In the genomic region with DNA sequence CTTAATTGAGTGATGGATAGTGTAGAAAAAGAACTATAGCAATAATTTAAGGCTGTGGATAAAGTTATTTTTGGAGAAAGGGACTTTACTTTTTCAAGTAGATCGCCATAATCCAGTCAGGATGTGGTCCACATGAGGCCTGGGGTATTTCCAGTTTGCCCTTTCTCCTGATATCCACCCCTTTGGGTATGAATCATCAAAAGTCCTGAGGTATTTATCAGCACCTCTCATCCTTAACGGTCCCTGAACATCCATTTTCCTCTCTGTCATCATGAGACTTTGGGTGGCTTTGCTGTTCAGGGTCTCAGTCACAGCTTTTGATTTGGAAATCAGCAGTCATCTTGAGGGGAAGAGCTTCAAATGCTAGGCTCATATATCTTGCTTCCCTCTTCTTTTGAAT, we compare ENCODE assay signal across 34 cellular contexts. TPM values are rescaled to one million over a fixed set of nuclear protein-coding genes. Genes with fewer than 3 reads are reported as not detected.
A peak's percentile ranks its signal among the peaks of the same experiment; 100 is the strongest.
DNase-seq lines count a peak whose midpoint lies in the region; ATAC-seq and TF ChIP-seq lines count a peak whose summit lies in the region.
"Had no signal": no experiment of that assay in that cellular context is flagged by ENCODE, and none has a peak within 500 bp of the region (broad histone marks: within the 10 kb centered on the region; RNA-seq: fewer than 3 reads in every experiment).

No MANE protein-coding gene starts in this region.

- H3K4me3 Mint-ChIP-seq in stimulated activated effector memory CD8-positive, alpha-beta T cell treated with anti-CD3 and anti-CD28 coated beads, Interleukin-12 subunit alpha, Interleukin-12 subunit beta, amount 100 ng/mL, for 72 hours: no peak overlapping the region
- no peak overlapping the region for H3K4me3 Mint-ChIP-seq in natural killer cell
- H3K4me3 Mint-ChIP-seq: activated naive CD8-positive, alpha-beta T cell treated with anti-CD3 and anti-CD28 coated beads for 36 hours; CD4-positive, alpha-beta memory T cell; immature natural killer cell; natural killer cell treated with Interleukin-12 subunit alpha and Interleukin-12 subunit beta and Interleukin-15 and Interleukin-18, amount 100 ng/mL, for 72 hours had no signal

- H3K27ac Mint-ChIP-seq in stimulated activated effector memory CD8-positive, alpha-beta T cell treated with anti-CD3 and anti-CD28 coated beads, Interleukin-12 subunit alpha, Interleukin-12 subunit beta, amount 100 ng/mL, for 72 hours: peak overlapping the region; percentile 61
- H3K27ac Mint-ChIP-seq in natural killer cell: no peak overlapping the region
- H3K27ac Mint-ChIP-seq: activated naive CD8-positive, alpha-beta T cell treated with anti-CD3 and anti-CD28 coated beads for 36 hours; immature natural killer cell; natural killer cell treated with Interleukin-12 subunit alpha and Interleukin-12 subunit beta and Interleukin-15 and Interleukin-18, amount 100 ng/mL, for 72 hours had no signal

- no peak for ATAC-seq in stimulated activated effector memory CD8-positive, alpha-beta T cell treated with anti-CD3 and anti-CD28 coated beads, Interleukin-12 subunit alpha, Interleukin-12 subunit beta, amount 100 ng/mL, for 72 hours
- ATAC-seq in HG03571 (IDR thresholded peaks at IDR 0.05; ENCODE audit: unreplicated experiment): no peak
- ATAC-seq in GM21825 (IDR thresholded peaks at IDR 0.05; ENCODE audit: unreplicated experiment): no peak
- ATAC-seq in natural killer cell: no peak
- ATAC-seq: body of pancreas; esophagus mucosa; left ventricle myocardium superior; natural killer cell treated with Interleukin-12 subunit alpha and Interleukin-12 subunit beta and Interleukin-15 and Interleukin-18, amount 100 ng/mL, for 72 hours; right cardiac atrium had no signal

- in situ Hi-C loops in brain microvascular endothelial cell (cut with HindIII; ENCODE audit: low pct_ligation_motif_present, low sequenced_read_pairs): no loop called here

- peaks cover 4% of the 10 kb centered on the region for H3K9me3 Mint-ChIP-seq in stimulated activated effector memory CD8-positive, alpha-beta T cell treated with anti-CD3 and anti-CD28 coated beads, Interleukin-12 subunit alpha, Interleukin-12 subunit beta, amount 100 ng/mL, for 72 hours
- peaks cover 3% of the 10 kb centered on the region in 2 donors for H3K9me3 Mint-ChIP-seq in natural killer cell
- H3K9me3 Mint-ChIP-seq: natural killer cell treated with Interleukin-12 subunit alpha and Interleukin-12 subunit beta and Interleukin-15 and Interleukin-18, amount 100 ng/mL, for 72 hours had no signal

- TF ChIP-seq CTCF in GM12865 (IDR thresholded peaks at IDR 0.05; ENCODE audit: insufficient read depth, low read depth, low read length, missing control alignments) (no peak), brain microvascular endothelial cell (IDR thresholded peaks at IDR 0.05; ENCODE audit: low read depth, low read length, missing control alignments) (no peak), natural killer cell (IDR thresholded peaks at IDR 0.05) (no peak)

- no peak overlapping the region for H3K27ac ChIP-seq in brain microvascular endothelial cell
- H3K27ac ChIP-seq: body of pancreas, hepatocyte, ovary, thoracic aorta had no signal

- intact Hi-C loops in natural killer cell (cut with micrococcal nuclease): no loop called here

- no peaks in the 10 kb centered on the region for H3K27me3 Mint-ChIP-seq in natural killer cell (ENCODE audit: low read depth in 2 of 2)
- H3K27me3 Mint-ChIP-seq: activated naive CD8-positive, alpha-beta T cell treated with anti-CD3 and anti-CD28 coated beads for 36 hours; CD4-positive, alpha-beta memory T cell; natural killer cell treated with Interleukin-12 subunit alpha and Interleukin-12 subunit beta and Interleukin-15 and Interleukin-18, amount 100 ng/mL, for 72 hours had no signal

- H3K4me1 Mint-ChIP-seq in stimulated activated effector memory CD8-positive, alpha-beta T cell treated with anti-CD3 and anti-CD28 coated beads, Interleukin-12 subunit alpha, Interleukin-12 subunit beta, amount 100 ng/mL, for 72 hours: no peaks in the 10 kb centered on the region
- no peaks in the 10 kb centered on the region for H3K4me1 Mint-ChIP-seq in natural killer cell
- H3K4me1 Mint-ChIP-seq: activated naive CD8-positive, alpha-beta T cell treated with anti-CD3 and anti-CD28 coated beads for 36 hours; CD4-positive, alpha-beta memory T cell had no signal

- H3K27me3 ChIP-seq in brain microvascular endothelial cell (replicated peaks): no peaks in the 10 kb centered on the region
- H3K27me3 ChIP-seq: body of pancreas, hepatocyte, ovary had no signal

- H3K4me3 ChIP-seq in GM12865 (ENCODE audit: low read depth, low read length): no peak overlapping the region
- H3K4me3 ChIP-seq in brain microvascular endothelial cell (ENCODE audit: low read depth, low read length): no peak overlapping the region
- H3K4me3 ChIP-seq: body of pancreas, HAP-1, hepatocyte, ovary, thoracic aorta had no signal

- DNase-seq in GM12865 (ENCODE audit: low read depth) (peak; percentile 1), M059J (ENCODE audit: low read depth) (peak; percentile 62), brain microvascular endothelial cell (peak; percentile 4), natural killer cell (no peak)
- no peak for DNase-seq in stimulated activated effector memory CD8-positive, alpha-beta T cell treated with anti-CD3 and anti-CD28 coated beads, Interleukin-12 subunit alpha, Interleukin-12 subunit beta, amount 100 ng/mL, for 72 hours (ENCODE audit: low spot score in 2 of 2)
- DNase-seq: activated CD4-positive, alpha-beta T cell treated with anti-CD3 and anti-CD28 coated beads, Interleukin-2, amount 50 U/mL, for 4 hours; activated CD4-positive, CD25-positive, alpha-beta regulatory T cell; activated CD8-positive, alpha-beta memory T cell treated with anti-CD3 and anti-CD28 coated beads, Interleukin-2, amount 50 U/mL, for 48 hours; activated effector memory CD4-positive, alpha-beta T cell treated with Interleukin-2 at 50 U/mL for 16 hours; activated naive CD8-positive, alpha-beta T cell treated with anti-CD3 and anti-CD28 coated beads for 36 hours; body of pancreas; CD4-positive, alpha-beta memory T cell; DMS153; effector CD8-positive, alpha-beta T cell; GF-D8; immature natural killer cell; KBM-7; left ventricle myocardium superior; MM.1S; NCI-H1417; NCI-H2081; NCI-H446 treated with DMSO at 0.1 percent for 48 hours; ovary; stimulated activated CD4-positive, alpha-beta T cell treated with anti-CD3 and anti-CD28 coated beads, Interleukin-12 subunit alpha, Interleukin-12 subunit beta, amount 100 ng/mL, for 4 hours; stimulated activated CD4-positive, alpha-beta T cell treated with anti-CD3 and anti-CD28 coated beads, Interleukin-4, amount 100 ng/mL, for 4 hours; stimulated activated naive CD4-positive, alpha-beta T cell treated with Interleukin-2 at 50 U/mL for 16 hours had no signal

- no peaks in the 10 kb centered on the region for H3K36me3 ChIP-seq in brain microvascular endothelial cell (replicated peaks)
- H3K36me3 ChIP-seq: ovary had no signal

- H3K36me3 Mint-ChIP-seq in stimulated activated effector memory CD8-positive, alpha-beta T cell treated with anti-CD3 and anti-CD28 coated beads, Interleukin-12 subunit alpha, Interleukin-12 subunit beta, amount 100 ng/mL, for 72 hours: peaks cover 74% of the 10 kb centered on the region
- peaks cover 14% of the 10 kb centered on the region for H3K36me3 Mint-ChIP-seq in natural killer cell

RNA-seq across cellular contexts. Expression of a gene that starts 39.3 kb away (rescaled TPM):
- total RNA-seq in M059J (2014; rRNA removed; shearing (Covaris generic)): 4.2 and 5.8 TPM in 2 replicates
- 10 to 100 TPM in 1 of 3 donors, 1 to 10 TPM in 2; 7.9 to 10.0 (median 8.9) TPM for total RNA-seq in natural killer cell

RNA-seq across cellular contexts. Expression of a gene that starts 49.6 kb away (rescaled TPM):
- 44.1 and 46.0 TPM in 2 replicates for total RNA-seq in M059J (2014; rRNA removed; shearing (Covaris generic))
- 10 to 100 TPM; 42.4 to 61.3 (median 43.5) TPM for total RNA-seq in natural killer cell

Comparison
In these comparisons a context has a peak if more than half of its experiments do, and no peak if none do; other contexts are left out.
1. DNase-seq: peak in GM12865 (single experiment), M059J (single experiment) and brain microvascular endothelial cell (single experiment); none in stimulated activated effector memory CD8-positive, alpha-beta T cell treated with anti-CD3 and anti-CD28 coated beads, Interleukin-12 subunit alpha, Interleukin-12 subunit beta, amount 100 ng/mL, for 72 hours (0 of 2) and natural killer cell (single experiment).